ENCODE assay signal across 7 cellular contexts in genomic region chr10:79127151-79127961, GRCh38. TPM values are rescaled to one million over a fixed set of nuclear protein-coding genes. Genes with fewer than 3 reads are reported as not detected.
DNase-seq lines count a peak whose midpoint lies in the region; ATAC-seq and TF ChIP-seq lines count a peak whose summit lies in the region.

No MANE protein-coding gene starts in this region.

- H3K4me2 ChIP-seq in SK-N-SH, result 0 out of 2 replicates have a peak overlapping the region, but pooled peaks have one; percentile 19

- intact Hi-C loops in left ventricle myocardium inferior (cut with micrococcal nuclease), result no loop called here
- intact Hi-C loops in tibial artery (cut with DNase I; ENCODE audit: low total_unique reads), result no loop called here

- no peak overlapping the region for H2AFZ ChIP-seq in SK-N-SH (ENCODE audit: low read depth)

- no peak overlapping the region for H3K4me3 ChIP-seq in SK-N-SH (ENCODE audit: low read depth in 2 of 2, low read length in 1 of 2)
- no peak overlapping the region for H3K4me3 ChIP-seq in left ventricle myocardium inferior
- H3K4me3 ChIP-seq in tibial artery, result no peak overlapping the region

- CTCF ChIA-PET in SK-N-SH (lab: Yijun Ruan, JAX), result interaction anchor here (1.2 to 3.0 kb wide), 2 partner anchors 9 to 68 kb away, joined by 3 to 11 read pairs; no protein-coding TSS in a partner anchor

- H3F3A ChIP-seq in SK-N-SH (replicated peaks; ENCODE audit: insufficient read depth), result peaks cover 31% of the 10 kb centered on the region

- no peak for ATAC-seq in HG03280 (IDR thresholded peaks at IDR 0.05; ENCODE audit: unreplicated experiment)
- no peak for ATAC-seq in GM19463 (IDR thresholded peaks at IDR 0.05; ENCODE audit: unreplicated experiment)

- H3K27ac ChIP-seq in SK-N-SH (ENCODE audit: low read depth in 2 of 2, low read length in 1 of 2), result peak overlapping the region; percentile 64 to 95
- H3K27ac ChIP-seq in left ventricle myocardium inferior (replicated peaks), result peak overlapping the region; percentile 99
- H3K27ac ChIP-seq in tibial artery, result no peak overlapping the region

- H3K9ac ChIP-seq in SK-N-SH, result no peak overlapping the region

- H3K4me1 ChIP-seq in SK-N-SH (ENCODE audit: control insufficient read depth in 1 of 2, insufficient read depth in 2 of 2, low read depth in 1 of 2, low read length in 1 of 2), result peaks cover 46 to 77% of the 10 kb centered on the region in 2 experiments
- peaks cover 100% of the 10 kb centered on the region for H3K4me1 ChIP-seq in left ventricle myocardium inferior
- peaks cover 0 to 47% (median 31%) of the 10 kb centered on the region in 4 donors for H3K4me1 ChIP-seq in tibial artery

- DNase-seq in HT-29 (ENCODE audit: low spot score), result peak; percentile 87
- DNase-seq in SK-N-SH, result no peak
- DNase-seq in left ventricle myocardium inferior, result peak; percentile 76
- peak; percentile 85 to 90 for DNase-seq in tibial artery
- no peak for DNase-seq in T-helper 1 cell

- H3K79me2 ChIP-seq in SK-N-SH (ENCODE audit: insufficient read depth), result peaks cover 86% of the 10 kb centered on the region

- WGBS in SK-N-SH (ENCODE audit: low lambda C conversion rate), result 51% methylated on average over 13 of the region's 16 CpGs

- no peaks in the 10 kb centered on the region for H3K27me3 ChIP-seq in SK-N-SH (ENCODE audit: insufficient read depth)
- no peaks in the 10 kb centered on the region for H3K27me3 ChIP-seq in left ventricle myocardium inferior (ENCODE audit: low read depth)
- no peaks in the 10 kb centered on the region for H3K27me3 ChIP-seq in tibial artery

- H4K20me1 ChIP-seq in SK-N-SH (ENCODE audit: insufficient read depth), result peaks cover 65% of the 10 kb centered on the region

- H3K36me3 ChIP-seq in SK-N-SH (replicated peaks in 1 of 2; ENCODE audit: control insufficient read depth in 1 of 2, insufficient read depth in 2 of 2, low read length in 1 of 2) (peaks cover 8 to 39% of the 10 kb centered on the region in 2 experiments), left ventricle myocardium inferior (peaks cover 40% of the 10 kb centered on the region), tibial artery (peaks cover 0 to 61% (median 29%) of the 10 kb centered on the region in 3 donors)

- H3K9me3 ChIP-seq in SK-N-SH, result no peaks in the 10 kb centered on the region
- no peaks in the 10 kb centered on the region for H3K9me3 ChIP-seq in left ventricle myocardium inferior (replicated peaks)
- no peaks in the 10 kb centered on the region for H3K9me3 ChIP-seq in tibial artery

- POLR2A ChIA-PET in SK-N-SH (lab: Yijun Ruan, JAX), result no interaction called here

- no peak for TF ChIP-seq RAD21 in SK-N-SH (IDR thresholded peaks at IDR 0.05; ENCODE audit: low read length)

- no peaks in the 10 kb centered on the region for H3K9me2 ChIP-seq in SK-N-SH

- TF ChIP-seq CTCF in SK-N-SH (IDR thresholded peaks at IDR 0.05), result no peak
- TF ChIP-seq CTCF in left ventricle myocardium inferior (IDR thresholded peaks at IDR 0.05; ENCODE audit: borderline replicate concordance), result no peak
- TF ChIP-seq CTCF in tibial artery (IDR thresholded peaks at IDR 0.05), result no peak

- TF ChIP-seq EP300 in SK-N-SH (IDR thresholded peaks at IDR 0.05; ENCODE audit: borderline replicate concordance in 1 of 2, low read depth in 1 of 2, low read length in 1 of 2), result no peak

TF ChIP-seq in SK-N-SH, 30 proteins besides CTCF, POLR2A, EP300 and RAD21:
- peak; percentile 24; the same call in 1 of the 2 replicates for TF ChIP-seq FOSL2 (IDR thresholded peaks at IDR 0.05; ENCODE audit: borderline replicate concordance, low read depth)
- TF ChIP-seq, protein P1, sequence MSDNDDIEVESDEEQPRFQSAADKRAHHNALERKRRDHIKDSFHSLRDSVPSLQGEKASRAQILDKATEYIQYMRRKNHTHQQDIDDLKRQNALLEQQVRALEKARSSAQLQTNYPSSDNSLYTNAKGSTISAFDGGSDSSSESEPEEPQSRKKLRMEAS (IDR thresholded peaks at IDR 0.05; ENCODE audit: low read depth), result 0 out of 2 replicates have a peak, but pooled peaks have one; percentile 32
- TF ChIP-seq PBX3 (IDR thresholded peaks at IDR 0.05), result no peak

RNA-seq across cellular contexts. Expression of gene ZMIZ1, which starts 58.6 kb away (rescaled TPM):
- total RNA-seq in HT-29 (2014; rRNA removed; shearing (Covaris generic)), result 21.0 and 27.5 TPM in 2 replicates
- 6.6 and 23.5 TPM in 2 replicates for polyA plus RNA-seq in SK-N-SH (2012; rRNA removed)
- 13.6 and 23.5 TPM in 2 replicates for polyA plus RNA-seq in SK-N-SH (2012; cell fraction: cytosol; rRNA removed)
- polyA plus RNA-seq in SK-N-SH (2012; cell fraction: nucleus; rRNA removed), result 39.0 and 44.8 TPM in 2 replicates
- 55.9 TPM for total RNA-seq in left ventricle myocardium inferior

Comparison
In these comparisons a context has a peak if more than half of its experiments do, and no peak if none do; other contexts are left out.
1. DNase-seq: peak in HT-29 (single experiment), left ventricle myocardium inferior (single experiment) and tibial artery (2 of 2); none in SK-N-SH (single experiment) and T-helper 1 cell (0 of 5).
2. H3K27ac ChIP-seq: peak in SK-N-SH (2 of 2) and left ventricle myocardium inferior (single experiment); none in tibial artery (0 of 2).